Comparison of ENCODE assay signal across 8 cellular contexts in genomic region chr6:116352515-116353471, GRCh38. TPM values are rescaled to one million over a fixed set of nuclear protein-coding genes. Genes with fewer than 3 reads are reported as not detected.
A peak's percentile ranks its signal among the peaks of the same experiment; 100 is the strongest.
DNase-seq lines count a peak whose midpoint lies in the region; ATAC-seq and TF ChIP-seq lines count a peak whose summit lies in the region.

No MANE protein-coding gene starts in this region.

- CTCF ChIA-PET in activated naive CD4-positive, alpha-beta T cell treated with anti-CD3 and anti-CD28 coated beads, Interleukin-2, amount 10 ng/mL, durations not matched to agents 7 days and 5 days (lab: Charles Lee): no interaction called here

- H3K4me3 Mint-ChIP-seq in activated naive CD4-positive, alpha-beta T cell treated with anti-CD3 and anti-CD28 coated beads, Interleukin-2, amount 10 ng/mL, durations not matched to agents 7 days and 5 days: no peak overlapping the region

- no peaks in the 10 kb centered on the region for H3K9me3 Mint-ChIP-seq in activated naive CD4-positive, alpha-beta T cell treated with anti-CD3 and anti-CD28 coated beads, Interleukin-2, amount 10 ng/mL, durations not matched to agents 7 days and 5 days

- no peaks in the 10 kb centered on the region for H3K27me3 ChIP-seq in ovary

- H3K4me3 ChIP-seq in fibroblast of mammary gland (ENCODE audit: control insufficient read depth, low read depth, low read length): no peak overlapping the region
- H3K4me3 ChIP-seq in ovary: no peak overlapping the region

- 56 to 61% (median 56%) methylated on average over 3 of the region's 3 CpGs for WGBS in ovary, 3 donors

- no peak for TF ChIP-seq EP300 in ovary (IDR thresholded peaks at IDR 0.05)

- no peak for TF ChIP-seq POLR2A in ovary (IDR thresholded peaks at IDR 0.05)

- DNase-seq in fibroblast of mammary gland (ENCODE audit: low read depth) (peak; percentile 69), superior temporal gyrus (ENCODE audit: extremely low spot score) (peak; percentile 6), ovary (no peak)
- DNase-seq in activated naive CD4-positive, alpha-beta T cell treated with anti-CD3 and anti-CD28 coated beads, Interleukin-2, amount 10 ng/mL, durations not matched to agents 7 days and 5 days: no peak
- no peak for DNase-seq in stimulated activated naive CD4-positive, alpha-beta T cell treated with Interleukin-2 at 50 U/mL for 16 hours (lab: John Stamatoyannopoulos, UW)

- no peak for TF ChIP-seq CTCF in fibroblast of mammary gland (conservative IDR thresholded peaks at IDR 0.05; ENCODE audit: control insufficient read depth, insufficient read depth, low read depth, low read length)
- TF ChIP-seq CTCF in ovary (IDR thresholded peaks at IDR 0.05): no peak

- no peaks in the 10 kb centered on the region for H3K27me3 Mint-ChIP-seq in activated naive CD4-positive, alpha-beta T cell treated with anti-CD3 and anti-CD28 coated beads, Interleukin-2, amount 10 ng/mL, durations not matched to agents 7 days and 5 days

- H3K36me3 Mint-ChIP-seq in activated naive CD4-positive, alpha-beta T cell treated with anti-CD3 and anti-CD28 coated beads, Interleukin-2, amount 10 ng/mL, durations not matched to agents 7 days and 5 days: no peaks in the 10 kb centered on the region

- intact Hi-C loops in ovary (cut with DNase I): no loop called here

- H3K4me1 ChIP-seq in ovary (ENCODE audit: insufficient read depth): peaks cover 7% of the 10 kb centered on the region

- no peaks in the 10 kb centered on the region for H3K9me3 ChIP-seq in ovary

- ATAC-seq in GM19351 (IDR thresholded peaks at IDR 0.05; ENCODE audit: unreplicated experiment) (peak; percentile 62), HG03196 (IDR thresholded peaks at IDR 0.05; ENCODE audit: unreplicated experiment) (peak; percentile 69), GM21367 (IDR thresholded peaks at IDR 0.05; ENCODE audit: unreplicated experiment) (no peak)

- H3K27ac ChIP-seq in ovary: no peak overlapping the region

- no peaks in the 10 kb centered on the region for H3K4me1 Mint-ChIP-seq in activated naive CD4-positive, alpha-beta T cell treated with anti-CD3 and anti-CD28 coated beads, Interleukin-2, amount 10 ng/mL, durations not matched to agents 7 days and 5 days

- no peaks in the 10 kb centered on the region for H3K36me3 ChIP-seq in ovary

- H3K27ac Mint-ChIP-seq in activated naive CD4-positive, alpha-beta T cell treated with anti-CD3 and anti-CD28 coated beads, Interleukin-2, amount 10 ng/mL, durations not matched to agents 7 days and 5 days: no peak overlapping the region

RNA-seq across cellular contexts. Expression of gene DSE, which starts 18.0 kb away (rescaled TPM):
- total RNA-seq in ovary: 10 to 100 TPM; 27.9 to 61.6 (median 43.1) TPM
- polyA plus RNA-seq in ovary: 10 to 100 TPM; 23.1 to 29.0 TPM

Comparison
In these comparisons a context has a peak if more than half of its experiments do, and no peak if none do; other contexts are left out.
1. DNase-seq: peak in fibroblast of mammary gland (single experiment) and superior temporal gyrus (single experiment); none in ovary (0 of 5), activated naive CD4-positive, alpha-beta T cell treated with anti-CD3 and anti-CD28 coated beads, Interleukin-2, amount 10 ng/mL, durations not matched to agents 7 days and 5 days (single experiment) and stimulated activated naive CD4-positive, alpha-beta T cell treated with Interleukin-2 at 50 U/mL for 16 hours (single experiment).